9 cellular contexts compared by ENCODE assay signal in genomic region chr20:19944772-19945459, GRCh38.
DNase-seq lines count a peak whose midpoint lies in the region; ATAC-seq and TF ChIP-seq lines count a peak whose summit lies in the region.
"Had no signal": no experiment of that assay in that cellular context is flagged by ENCODE, and none has a peak within 500 bp of the region (broad histone marks: within the 10 kb centered on the region; RNA-seq: fewer than 3 reads in every experiment).

No MANE protein-coding gene starts in this region.

- peaks cover 28% of the 10 kb centered on the region for H3K36me3 Mint-ChIP-seq in osteocyte (ENCODE audit: unreplicated experiment)

- H3K27me3 Mint-ChIP-seq in osteocyte (ENCODE audit: unreplicated experiment) = no peaks in the 10 kb centered on the region

- H3K36me3 ChIP-seq in brain microvascular endothelial cell (replicated peaks) = no peaks in the 10 kb centered on the region

- peak overlapping the region; percentile 56 for H3K27ac ChIP-seq in brain microvascular endothelial cell

- TF ChIP-seq CTCF in brain microvascular endothelial cell (IDR thresholded peaks at IDR 0.05; ENCODE audit: low read depth, low read length, missing control alignments) = no peak
- TF ChIP-seq CTCF in osteocyte (IDR thresholded peaks at IDR 0.05) = no peak

- peak; percentile 86 for DNase-seq in CD1c-positive myeloid dendritic cell (ENCODE audit: extremely low spot score)
- peak; percentile 61 for DNase-seq in brain microvascular endothelial cell
- no peak for DNase-seq in osteocyte (ENCODE audit: extremely low spot score, unreplicated experiment)
- DNase-seq in NCI-H2107 (lab: John Stamatoyannopoulos, UW) = no peak
- DNase-seq in SIG-M5 (lab: John Stamatoyannopoulos, UW) = no peak
- DNase-seq in 8988T = no peak
- DNase-seq: MV-4-11 had no signal

- in situ Hi-C loops in brain microvascular endothelial cell (cut with HindIII; ENCODE audit: low pct_ligation_motif_present, low sequenced_read_pairs) = no loop called here

- H3K27ac Mint-ChIP-seq in osteocyte (ENCODE audit: unreplicated experiment) = peak overlapping the region; percentile 35

- ATAC-seq in GM21717 (IDR thresholded peaks at IDR 0.05; ENCODE audit: unreplicated experiment) = peak; percentile 45
- no peak for ATAC-seq in GM19328 (IDR thresholded peaks at IDR 0.05; ENCODE audit: unreplicated experiment)

- H3K9me3 Mint-ChIP-seq in osteocyte (ENCODE audit: unreplicated experiment) = no peaks in the 10 kb centered on the region

- H3K4me1 Mint-ChIP-seq in osteocyte (ENCODE audit: unreplicated experiment) = peaks cover 31% of the 10 kb centered on the region

- H3K4me3 ChIP-seq in brain microvascular endothelial cell (ENCODE audit: low read depth, low read length) = no peak overlapping the region

- H3K27me3 ChIP-seq in brain microvascular endothelial cell (replicated peaks) = no peaks in the 10 kb centered on the region

- H3K4me3 Mint-ChIP-seq in osteocyte (ENCODE audit: unreplicated experiment) = no peak overlapping the region

Comparison
In these comparisons a context has a peak if more than half of its experiments do, and no peak if none do; other contexts are left out.
1. DNase-seq: peak in CD1c-positive myeloid dendritic cell (single experiment) and brain microvascular endothelial cell (single experiment); none in osteocyte (single experiment), NCI-H2107 (single experiment), SIG-M5 (single experiment) and 8988T (single experiment).